In the genomic region with DNA sequence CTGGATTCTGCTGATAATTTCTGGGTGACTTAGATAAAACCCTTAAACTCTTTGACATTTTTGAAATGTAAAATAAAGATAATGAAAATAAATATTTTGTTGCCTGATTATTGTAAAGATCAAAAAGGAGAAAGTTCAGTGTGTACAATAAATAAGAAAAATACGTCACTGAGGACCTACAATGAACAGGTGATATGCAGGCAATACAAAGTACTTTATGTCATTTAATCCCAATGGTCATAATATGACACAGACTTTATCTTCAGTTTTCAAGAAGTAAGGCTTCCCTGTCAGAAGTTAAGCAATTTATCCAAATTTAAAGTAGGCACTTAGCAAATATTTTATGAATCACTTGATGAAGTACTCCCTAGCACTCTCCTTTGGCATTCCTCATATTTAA, we compare ENCODE assay signal across 20 cellular contexts.
DNase-seq lines count a peak whose midpoint lies in the region; ATAC-seq, FAIRE-seq and TF ChIP-seq lines count a peak whose summit lies in the region.
"Had no signal": no experiment of that assay in that cellular context is flagged by ENCODE, and none has a peak within 500 bp of the region (broad histone marks: within the 10 kb centered on the region; RNA-seq: fewer than 3 reads in every experiment).

No MANE protein-coding gene starts in this region.

- FAIRE-seq in RCC 7860 (lab: Jason Lieb, UNC): peak; percentile 5
- peak; percentile 9 for FAIRE-seq in islet of Langerhans (lab: Jason Lieb, UNC)
- FAIRE-seq in pancreas (lab: Jason Lieb, UNC): peak; percentile 17
- no peak for FAIRE-seq in HTR-8/SVneo (lab: Jason Lieb, UNC)
- FAIRE-seq: A549, D721Med, G401.6, GM12891, GM19239 had no signal

- no peaks in the 10 kb centered on the region for H3K9me3 ChIP-seq in pancreas
- H3K9me3 ChIP-seq: A549; BLaER1 treated with 17β-estradiol and CSF1 and Interleukin-3, amounts not matched to agents 10 nM and 100 nM; Caco-2 had no signal

- no peak for DNase-seq in RCC 7860 (ENCODE audit: low spot score)
- no peak for DNase-seq in pancreas
- no peak for DNase-seq in HTR-8/SVneo (ENCODE audit: insufficient read length, low spot score)
- DNase-seq: AML-193; Caco-2; Calu3; CD4-positive, alpha-beta T cell; CD8-positive, alpha-beta T cell; DMS79 treated with DMSO at 0.1 percent for 48 hours; GF-D8 had no signal

- intact Hi-C loops in pancreas (cut with DNase I): no loop called here

- TF ChIP-seq CTCF in pancreas (IDR thresholded peaks at IDR 0.05): no peak

- H3K27me3 ChIP-seq in pancreas: no peaks in the 10 kb centered on the region
- H3K27me3 ChIP-seq: BLaER1 treated with 17β-estradiol and CSF1 and Interleukin-3, amounts not matched to agents 10 nM and 100 nM had no signal

- no peak overlapping the region for H3K27ac ChIP-seq in pancreas
- H3K27ac ChIP-seq: 22Rv1; A549; BLaER1 treated with 17β-estradiol and CSF1 and Interleukin-3, amounts not matched to agents 10 nM and 100 nM; C4-2B had no signal

- no peak overlapping the region for H3K4me3 ChIP-seq in pancreas
- H3K4me3 ChIP-seq: A549; BLaER1 treated with 17β-estradiol and CSF1 and Interleukin-3, amounts not matched to agents 10 nM and 100 nM had no signal

- no peaks in the 10 kb centered on the region for H3K36me3 ChIP-seq in pancreas
- H3K36me3 ChIP-seq: BLaER1 treated with 17β-estradiol and CSF1 and Interleukin-3, amounts not matched to agents 10 nM and 100 nM had no signal

- peaks cover 0 to 15% (median 0%) of the 10 kb centered on the region in 3 donors for H3K4me1 ChIP-seq in pancreas
- H3K4me1 ChIP-seq: A549; BLaER1 treated with 17β-estradiol and CSF1 and Interleukin-3, amounts not matched to agents 10 nM and 100 nM; Caco-2 had no signal

- ATAC-seq in pancreas: peak; percentile 77 to 91 (median 84)
- no peak for ATAC-seq in GM21723 (IDR thresholded peaks at IDR 0.05; ENCODE audit: unreplicated experiment)
- ATAC-seq: A549; CD8-positive, alpha-beta T cell had no signal

- 15 to 40% methylated on average over 1 of the region's 1 CpG for WGBS in pancreas, 2 donors
